ENCODE assay signal across 16 cellular contexts in genomic region chr10:17527530-17528146, GRCh38.
DNase-seq lines count a peak whose midpoint lies in the region; ATAC-seq, FAIRE-seq and TF ChIP-seq lines count a peak whose summit lies in the region.
"Had no signal": no experiment of that assay in that cellular context is flagged by ENCODE, and none has a peak within 500 bp of the region (broad histone marks: within the 10 kb centered on the region; RNA-seq: fewer than 3 reads in every experiment).

No MANE protein-coding gene starts in this region.

- no peak for TF ChIP-seq POLR2A in Peyer's patch (IDR thresholded peaks at IDR 0.05)

- H3K9me2 ChIP-seq in GM23248 (ENCODE audit: insufficient read depth): no peaks in the 10 kb centered on the region

- 70 to 74% methylated on average over 6 of the region's 6 CpGs for WGBS in GM23248 (ENCODE audit: low coverage in 1 of 2, low lambda C conversion rate in 2 of 2, missing lambda C conversion rate in 2 of 2), 2 experiments

- H3K27me3 Mint-ChIP-seq in dendritic cell treated with granulocyte-macrophage colony-stimulating factor and Interleukin-4, amounts not matched to agents 40 ng/mL and 50 ng/mL, for 4 days: no peaks in the 10 kb centered on the region

- H3K9me3 Mint-ChIP-seq in dendritic cell treated with granulocyte-macrophage colony-stimulating factor and Interleukin-4, amounts not matched to agents 40 ng/mL and 50 ng/mL, for 4 days: peaks cover 9% of the 10 kb centered on the region

- H3K27me3 ChIP-seq in GM23248 (replicated peaks; ENCODE audit: insufficient read depth) (no peaks in the 10 kb centered on the region), Peyer's patch (no peaks in the 10 kb centered on the region)
- H3K27me3 ChIP-seq: ascending aorta, neutrophil, suprapubic skin had no signal

- no peak for FAIRE-seq in GM19239 (lab: Jason Lieb, UNC)

- H3K4me3 Mint-ChIP-seq in dendritic cell treated with granulocyte-macrophage colony-stimulating factor and Interleukin-4, amounts not matched to agents 40 ng/mL and 50 ng/mL, for 4 days: peak overlapping the region; percentile 18
- H3K4me3 Mint-ChIP-seq: activated CD8-positive, alpha-beta memory T cell treated with anti-CD3 and anti-CD28 coated beads, Interleukin-2, amount 10 ng/mL, durations not matched to agents 7 days and 5 days had no signal

- H3K27ac ChIP-seq in GM23248 (peak overlapping the region; percentile 33), Peyer's patch (no peak overlapping the region)
- H3K27ac ChIP-seq: ascending aorta, neutrophil, SK-N-MC, suprapubic skin had no signal

- TF ChIP-seq CTCF in Peyer's patch (IDR thresholded peaks at IDR 0.05): no peak

- peaks cover 36% of the 10 kb centered on the region for H3K4me1 Mint-ChIP-seq in dendritic cell treated with granulocyte-macrophage colony-stimulating factor and Interleukin-4, amounts not matched to agents 40 ng/mL and 50 ng/mL, for 4 days (ENCODE audit: low read depth)
- H3K4me1 Mint-ChIP-seq: activated CD8-positive, alpha-beta memory T cell treated with anti-CD3 and anti-CD28 coated beads, Interleukin-2, amount 10 ng/mL, durations not matched to agents 7 days and 5 days had no signal

- H2AFZ ChIP-seq in GM23248: peak overlapping the region; percentile 73

- H3F3A ChIP-seq in GM23248 (ENCODE audit: insufficient read depth): no peaks in the 10 kb centered on the region

- ATAC-seq in HG03520 (IDR thresholded peaks at IDR 0.05; ENCODE audit: unreplicated experiment) (no peak), GM18870 (IDR thresholded peaks at IDR 0.05; ENCODE audit: unreplicated experiment) (no peak)
- ATAC-seq: activated CD8-positive, alpha-beta memory T cell treated with anti-CD3 and anti-CD28 coated beads, Interleukin-2, amount 10 ng/mL, durations not matched to agents 7 days and 5 days had no signal

- H3K4me3 ChIP-seq in GM23248: peak overlapping the region; percentile 13; the same call in 1 of the 2 replicates
- H3K4me3 ChIP-seq in Peyer's patch: no peak overlapping the region
- H3K4me3 ChIP-seq: ascending aorta, SK-N-MC, suprapubic skin had no signal

- H3K4me1 ChIP-seq in GM23248 (ENCODE audit: insufficient read depth): peaks cover 15% of the 10 kb centered on the region
- H3K4me1 ChIP-seq in Peyer's patch: no peaks in the 10 kb centered on the region
- H3K4me1 ChIP-seq: ascending aorta, suprapubic skin had no signal

- in situ Hi-C loops in GM23248 (cut with MboI): no loop called here

- H3K9me3 ChIP-seq in GM23248 (ENCODE audit: low read depth) (no peaks in the 10 kb centered on the region), Peyer's patch (no peaks in the 10 kb centered on the region)
- H3K9me3 ChIP-seq: ascending aorta, neutrophil, suprapubic skin had no signal

- H3K9ac ChIP-seq in GM23248: no peak overlapping the region

- H3K36me3 ChIP-seq in GM23248 (ENCODE audit: low read depth) (no peaks in the 10 kb centered on the region), Peyer's patch (no peaks in the 10 kb centered on the region)
- H3K36me3 ChIP-seq: ascending aorta, neutrophil, suprapubic skin had no signal

- intact Hi-C loops in dendritic cell treated with granulocyte-macrophage colony-stimulating factor and Interleukin-4, amounts not matched to agents 40 ng/mL and 50 ng/mL, for 4 days (cut with micrococcal nuclease): no loop called here

- peak overlapping the region; percentile 53 for H3K4me2 ChIP-seq in GM23248 (ENCODE audit: unreplicated experiment)

- H3K79me2 ChIP-seq in GM23248 (ENCODE audit: insufficient read depth): no peaks in the 10 kb centered on the region

- DNase-seq in GM23248 (peak; percentile 38), NCI-H460 (ENCODE audit: extremely low read depth, low read depth) (peak; percentile 34), myocyte (ENCODE audit: low read depth) (peak; percentile 45), GM19239 (ENCODE audit: insufficient read length, low spot score) (no peak), Peyer's patch (no peak)
- DNase-seq: activated CD8-positive, alpha-beta memory T cell treated with anti-CD3 and anti-CD28 coated beads, Interleukin-2, amount 10 ng/mL, durations not matched to agents 7 days and 5 days; hypothalamus; NCI-H2081 treated with DMSO at 0.1 percent for 48 hours; stimulated activated CD4-positive, alpha-beta T cell treated with anti-CD3 and anti-CD28 coated beads, Interleukin-4, amount 100 ng/mL, for 4 hours had no signal

- H3K27ac Mint-ChIP-seq in dendritic cell treated with granulocyte-macrophage colony-stimulating factor and Interleukin-4, amounts not matched to agents 40 ng/mL and 50 ng/mL, for 4 days: peak overlapping the region; percentile 94
- H3K27ac Mint-ChIP-seq: activated CD8-positive, alpha-beta memory T cell treated with anti-CD3 and anti-CD28 coated beads, Interleukin-2, amount 10 ng/mL, durations not matched to agents 7 days and 5 days had no signal

- peaks cover 7% of the 10 kb centered on the region for H3K36me3 Mint-ChIP-seq in dendritic cell treated with granulocyte-macrophage colony-stimulating factor and Interleukin-4, amounts not matched to agents 40 ng/mL and 50 ng/mL, for 4 days (ENCODE audit: low read depth)
- H3K36me3 Mint-ChIP-seq: activated CD8-positive, alpha-beta memory T cell treated with anti-CD3 and anti-CD28 coated beads, Interleukin-2, amount 10 ng/mL, durations not matched to agents 7 days and 5 days had no signal

- H4K20me1 ChIP-seq in GM23248 (ENCODE audit: insufficient read depth): no peaks in the 10 kb centered on the region

Comparison
In these comparisons a context has a peak if more than half of its experiments do, and no peak if none do; other contexts are left out.
1. DNase-seq: peak in GM23248 (single experiment), NCI-H460 (single experiment) and myocyte (single experiment); none in GM19239 (single experiment) and Peyer's patch (0 of 3).